Comparison of ENCODE assay signal across 1 cellular context in the genomic region with DNA sequence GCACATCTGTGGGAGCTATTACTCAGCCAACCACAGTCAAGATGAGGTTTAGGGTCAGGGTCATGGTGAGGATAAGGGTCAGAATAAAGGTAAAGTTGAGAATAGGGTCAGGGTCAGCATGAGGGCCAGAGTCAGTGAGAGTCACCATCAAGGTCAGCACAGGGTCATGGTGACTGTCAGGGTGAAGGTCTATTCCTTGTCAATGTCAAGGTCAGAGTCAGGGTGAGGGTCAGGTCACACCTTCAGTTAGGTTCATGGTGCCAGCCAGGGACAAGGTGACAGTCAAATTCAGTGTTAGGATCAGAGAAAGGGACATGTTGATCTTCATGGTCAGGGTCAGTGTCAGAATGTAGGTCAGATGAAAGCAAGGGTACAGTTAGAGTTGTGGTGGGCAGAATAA.
TF ChIP-seq lines count a peak whose summit lies in the region.

No MANE protein-coding gene starts in this region.

TF ChIP-seq in IMR-90, 13 proteins besides CTCF, POLR2A, EP300 and RAD21 (continued from another document):
- TF ChIP-seq BHLHE40 (IDR thresholded peaks at IDR 0.05; ENCODE audit: low read depth, low read length) (no peak), MAZ (IDR thresholded peaks at IDR 0.05; ENCODE audit: borderline replicate concordance, low read depth, low read length) (no peak), ELK1 (IDR thresholded peaks at IDR 0.05; ENCODE audit: borderline replicate concordance, low read depth, low read length) (no peak), CEBPB (IDR thresholded peaks at IDR 0.05; ENCODE audit: low read depth, low read length) (no peak), FOS (IDR thresholded peaks at IDR 0.05; ENCODE audit: low read depth, low read length) (no peak), MAFK (IDR thresholded peaks at IDR 0.05; ENCODE audit: low read depth, low read length) (no peak), RCOR1 (IDR thresholded peaks at IDR 0.05; ENCODE audit: insufficient replicate concordance, low read length) (no peak), MXI1 (IDR thresholded peaks at IDR 0.05; ENCODE audit: borderline replicate concordance, low read depth, low read length) (no peak)
- TF ChIP-seq, protein P1, sequence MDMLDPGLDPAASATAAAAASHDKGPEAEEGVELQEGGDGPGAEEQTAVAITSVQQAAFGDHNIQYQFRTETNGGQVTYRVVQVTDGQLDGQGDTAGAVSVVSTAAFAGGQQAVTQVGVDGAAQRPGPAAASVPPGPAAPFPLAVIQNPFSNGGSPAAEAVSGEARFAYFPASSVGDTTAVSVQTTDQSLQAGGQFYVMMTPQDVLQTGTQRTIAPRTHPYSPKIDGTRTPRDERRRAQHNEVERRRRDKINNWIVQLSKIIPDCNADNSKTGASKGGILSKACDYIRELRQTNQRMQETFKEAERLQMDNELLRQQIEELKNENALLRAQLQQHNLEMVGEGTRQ (IDR thresholded peaks at IDR 0.05; ENCODE audit: low read depth, low read length): no peak
